Comparison of ENCODE assay signal across 3 cellular contexts in the genomic region with DNA sequence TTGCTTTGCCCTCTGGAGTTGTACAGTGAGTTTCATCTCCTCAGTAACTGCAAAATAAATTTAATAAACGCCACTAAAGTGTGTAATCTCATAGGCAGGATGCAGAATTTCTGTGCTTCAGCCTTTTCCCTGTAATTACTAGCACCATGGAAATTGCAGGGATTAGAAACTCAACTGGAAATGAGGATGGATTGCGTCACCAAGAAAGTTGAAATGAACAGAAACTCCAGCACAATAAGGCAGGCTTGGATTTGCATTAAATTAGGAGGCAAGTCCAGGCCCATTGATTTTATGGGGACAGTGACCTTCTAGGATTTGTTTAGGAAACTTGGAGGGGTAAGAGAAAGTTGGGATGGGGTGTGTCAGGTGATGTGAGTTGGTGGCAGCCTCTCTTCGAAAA.
TF ChIP-seq lines count a peak whose summit lies in the region.

No MANE protein-coding gene starts in this region.

TF ChIP-seq in HepG2, 621 proteins besides CTCF, POLR2A, EP300 and RAD21:
- no peak for TF ChIP-seq RBM22 (optimal IDR thresholded peaks at IDR 0.05; ENCODE audit: low read length)
- no peak for TF ChIP-seq ZNF546 (CRISPR knock-in tag; conservative IDR thresholded peaks at IDR 0.05)
- no peak for TF ChIP-seq SAFB2 (CRISPR knock-in tag; IDR thresholded peaks at IDR 0.05; ENCODE audit: borderline replicate concordance, low read depth)
- peak; percentile 70; the same call in 1 of the 2 replicates for TF ChIP-seq CEBPB (IDR thresholded peaks at IDR 0.05; ENCODE audit: borderline replicate concordance, low read depth, low read length)
- TF ChIP-seq HDAC6 (IDR thresholded peaks at IDR 0.05; ENCODE audit: low read depth, low read length): no peak

TF ChIP-seq in IMR-90, 13 proteins besides CTCF, POLR2A, EP300 and RAD21:
- TF ChIP-seq FOS (IDR thresholded peaks at IDR 0.05; ENCODE audit: low read depth, low read length) (no peak), MAZ (IDR thresholded peaks at IDR 0.05; ENCODE audit: borderline replicate concordance, low read depth, low read length) (no peak), CHD1 (IDR thresholded peaks at IDR 0.05; ENCODE audit: low read depth, low read length) (no peak), CEBPB (IDR thresholded peaks at IDR 0.05; ENCODE audit: low read depth, low read length) (peak; percentile 52; the same call in 1 of the 2 replicates), BHLHE40 (IDR thresholded peaks at IDR 0.05; ENCODE audit: low read depth, low read length) (no peak), MXI1 (IDR thresholded peaks at IDR 0.05; ENCODE audit: borderline replicate concordance, low read depth, low read length) (no peak), SMC3 (IDR thresholded peaks at IDR 0.05; ENCODE audit: low read depth, low read length) (no peak), RCOR1 (IDR thresholded peaks at IDR 0.05; ENCODE audit: insufficient replicate concordance, low read length) (no peak)
- TF ChIP-seq, protein P1, sequence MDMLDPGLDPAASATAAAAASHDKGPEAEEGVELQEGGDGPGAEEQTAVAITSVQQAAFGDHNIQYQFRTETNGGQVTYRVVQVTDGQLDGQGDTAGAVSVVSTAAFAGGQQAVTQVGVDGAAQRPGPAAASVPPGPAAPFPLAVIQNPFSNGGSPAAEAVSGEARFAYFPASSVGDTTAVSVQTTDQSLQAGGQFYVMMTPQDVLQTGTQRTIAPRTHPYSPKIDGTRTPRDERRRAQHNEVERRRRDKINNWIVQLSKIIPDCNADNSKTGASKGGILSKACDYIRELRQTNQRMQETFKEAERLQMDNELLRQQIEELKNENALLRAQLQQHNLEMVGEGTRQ (IDR thresholded peaks at IDR 0.05; ENCODE audit: low read depth, low read length): no peak

TF ChIP-seq in K562, 482 proteins besides CTCF, POLR2A, EP300 and RAD21:
- TF ChIP-seq, protein P2, sequence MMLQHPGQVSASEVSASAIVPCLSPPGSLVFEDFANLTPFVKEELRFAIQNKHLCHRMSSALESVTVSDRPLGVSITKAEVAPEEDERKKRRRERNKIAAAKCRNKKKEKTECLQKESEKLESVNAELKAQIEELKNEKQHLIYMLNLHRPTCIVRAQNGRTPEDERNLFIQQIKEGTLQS (IDR thresholded peaks at IDR 0.05): peak; percentile 40
- TF ChIP-seq, protein P2 (CRISPR knock-in tag; conservative IDR thresholded peaks at IDR 0.05): no peak
- TF ChIP-seq CEBPG (CRISPR knock-in tag; IDR thresholded peaks at IDR 0.05): no peak
- TF ChIP-seq CEBPG (tag; conservative IDR thresholded peaks at IDR 0.05 in 1 of 2, IDR thresholded peaks at IDR 0.05 in 1 of 2): peak; percentile 45 to 47; a peak in 3 of 4 replicates
- TF ChIP-seq CEBPB (tag; IDR thresholded peaks at IDR 0.05): peak; percentile 50
- TF ChIP-seq CC2D1A (IDR thresholded peaks at IDR 0.05): no peak
